In the genomic region with DNA sequence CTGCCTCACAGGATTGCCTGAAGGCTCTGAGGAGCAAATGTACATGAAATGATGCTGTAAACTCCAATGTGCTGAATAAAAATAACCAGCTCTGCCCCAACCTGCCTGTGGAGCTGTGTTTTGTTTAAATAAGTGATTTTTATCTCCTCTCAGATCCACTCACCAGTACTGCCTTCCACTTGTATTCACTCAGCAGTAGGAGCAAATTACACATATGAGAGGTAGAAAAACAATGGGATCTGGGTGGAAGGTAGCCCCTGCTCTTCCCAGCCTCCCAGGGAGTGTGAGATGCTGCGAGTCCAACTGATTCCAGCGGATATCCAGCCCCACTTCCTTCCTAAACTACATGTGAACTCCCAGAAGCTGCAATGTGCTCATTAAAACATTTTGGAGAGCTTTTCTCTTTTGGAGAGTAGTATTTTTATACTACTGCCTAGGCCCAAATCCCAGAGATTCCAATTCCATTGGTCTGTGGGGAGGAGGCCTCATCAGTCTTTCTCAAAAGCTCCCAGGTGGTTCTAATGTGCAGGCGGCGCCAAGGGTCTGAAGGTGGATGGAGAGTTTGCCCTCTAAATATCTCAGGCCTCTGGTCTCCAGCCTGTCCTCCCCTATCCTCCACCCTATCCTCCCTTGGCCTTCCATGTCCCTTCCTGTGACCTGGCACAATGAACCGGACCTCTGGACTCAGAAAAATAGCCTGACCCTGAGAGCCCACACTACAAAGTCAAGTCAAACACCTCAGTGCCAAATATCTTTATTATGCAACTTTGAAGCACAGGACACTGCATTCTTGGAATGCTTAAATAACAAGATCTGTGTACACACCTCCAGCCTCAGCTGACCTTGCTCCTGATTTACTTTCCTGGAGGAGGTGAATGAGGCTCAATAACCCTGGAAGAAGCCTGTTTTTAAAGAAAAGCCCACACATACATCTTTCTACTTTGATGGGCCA, we compare ENCODE assay signal across 25 cellular contexts. TPM values are rescaled to one million over a fixed set of nuclear protein-coding genes. Genes with fewer than 3 reads are reported as not detected.
A peak's percentile ranks its signal among the peaks of the same experiment; 100 is the strongest.
DNase-seq lines count a peak whose midpoint lies in the region; ATAC-seq, FAIRE-seq and TF ChIP-seq lines count a peak whose summit lies in the region.
"Had no signal": no experiment of that assay in that cellular context is flagged by ENCODE, and none has a peak within 500 bp of the region (broad histone marks: within the 10 kb centered on the region; RNA-seq: fewer than 3 reads in every experiment).

No MANE protein-coding gene starts in this region.

- TF ChIP-seq EP300 in HepG2 (IDR thresholded peaks at IDR 0.05; ENCODE audit: low read depth in 2 of 2, low read length in 2 of 2) (peak; percentile 78 to 98; a peak in 3 of 4 replicates), HepG2 (CRISPR knock-in tag; IDR thresholded peaks at IDR 0.05; ENCODE audit: borderline replicate concordance) (peak; percentile 97)

- in situ Hi-C loops in HepG2 (cut with HindIII; ENCODE audit: extremely low pct_ligation_motif_present, low pct_unique_long_range_greater_than_20kb) = loop anchor here (5.0 to 10.0 kb wide), 2 partner anchors 145 to 178 kb away; a partner anchor contains a TSS

- no peaks in the 10 kb centered on the region for H3K27me3 ChIP-seq in HepG2 (ENCODE audit: control insufficient read depth in 1 of 2, insufficient read depth in 2 of 2, low read length in 2 of 2)
- H3K27me3 ChIP-seq: ascending aorta, foreskin keratinocyte, tibial artery had no signal

- no peaks in the 10 kb centered on the region for H4K20me1 ChIP-seq in HepG2 (ENCODE audit: insufficient read depth, low read length)

- H3K4me3 Mint-ChIP-seq in activated CD4-positive, alpha-beta memory T cell treated with anti-CD3 and anti-CD28 coated beads for 36 hours = no peak overlapping the region
- H3K4me3 Mint-ChIP-seq: activated T-cell treated with anti-CD3 and anti-CD28 coated beads, Interleukin-2, amount 50 U/mL, for 24 hours; CD8-positive, alpha-beta T cell; stimulated activated memory B cell treated with anti-CD40 and anti-IgM and Interleukin-4, amounts not matched to agents 10 μg/mL and 1 μg/mL and 100 μg/mL, for 72 hours had no signal

- no peak overlapping the region for H3K27ac Mint-ChIP-seq in activated CD4-positive, alpha-beta memory T cell treated with anti-CD3 and anti-CD28 coated beads for 36 hours
- H3K27ac Mint-ChIP-seq: activated T-cell treated with anti-CD3 and anti-CD28 coated beads, Interleukin-2, amount 50 U/mL, for 24 hours; CD8-positive, alpha-beta T cell; stimulated activated memory B cell treated with anti-CD40 and anti-IgM and Interleukin-4, amounts not matched to agents 10 μg/mL and 1 μg/mL and 100 μg/mL, for 72 hours had no signal

- CTCF ChIA-PET in HepG2 (lab: Yijun Ruan, JAX; ENCODE audit: low intra/inter-chr PET ratio, low total read pairs) = interaction anchor here (3.8 kb wide), 1 partner anchor 178 kb away, joined by 57 read pairs; no protein-coding TSS in a partner anchor
- CTCF ChIA-PET in activated CD4-positive, alpha-beta memory T cell treated with anti-CD3 and anti-CD28 coated beads for 36 hours (lab: Charles Lee) = interaction anchor here (5.0 to 10.2 kb wide), 2 partner anchors 143 to 175 kb away, joined by 22 to 150 read pairs; no protein-coding TSS in a partner anchor

- FAIRE-seq in HepG2 (lab: Jason Lieb, UNC) = peak; percentile 97
- FAIRE-seq: H54, HTR-8/SVneo had no signal

- no peaks in the 10 kb centered on the region for H3K79me2 ChIP-seq in HepG2 (ENCODE audit: insufficient read depth, low read length)

- H3K4me3 ChIP-seq in HepG2 (replicated peaks in 1 of 3; ENCODE audit: insufficient read depth in 1 of 3, low read depth in 2 of 3, low read length in 3 of 3) = peak overlapping the region in 2 of 3 experiments; percentile 2 to 30; a peak in 1 of 6 replicates
- H3K4me3 ChIP-seq: ascending aorta, mucosa of descending colon, tibial artery had no signal

- peak; percentile 97 for ATAC-seq in HepG2
- ATAC-seq in GM21423 (IDR thresholded peaks at IDR 0.05; ENCODE audit: unreplicated experiment) = no peak
- no peak for ATAC-seq in HG03139 (IDR thresholded peaks at IDR 0.05; ENCODE audit: unreplicated experiment)
- ATAC-seq: CD8-positive, alpha-beta T cell; foreskin keratinocyte; mucosa of descending colon; stimulated activated memory B cell treated with anti-CD40 and anti-IgM and Interleukin-4, amounts not matched to agents 10 μg/mL and 1 μg/mL and 100 μg/mL, for 72 hours had no signal

- peak; percentile 12; the same call in 1 of the 2 replicates for TF ChIP-seq CTCF in HepG2 (CRISPR knock-in tag; IDR thresholded peaks at IDR 0.05)

- peak overlapping the region; percentile 75 for H3K4me2 ChIP-seq in HepG2 (ENCODE audit: low read depth, low read length)

- no peaks in the 10 kb centered on the region for H3K9me3 Mint-ChIP-seq in activated CD4-positive, alpha-beta memory T cell treated with anti-CD3 and anti-CD28 coated beads for 36 hours
- H3K9me3 Mint-ChIP-seq: activated T-cell treated with anti-CD3 and anti-CD28 coated beads, Interleukin-2, amount 50 U/mL, for 24 hours; CD8-positive, alpha-beta T cell; stimulated activated memory B cell treated with anti-CD40 and anti-IgM and Interleukin-4, amounts not matched to agents 10 μg/mL and 1 μg/mL and 100 μg/mL, for 72 hours had no signal

- peak overlapping the region; percentile 53 for H3K9ac ChIP-seq in HepG2 (ENCODE audit: insufficient read depth, low read depth, low read length)

- no peaks in the 10 kb centered on the region for H3K27me3 Mint-ChIP-seq in activated CD4-positive, alpha-beta memory T cell treated with anti-CD3 and anti-CD28 coated beads for 36 hours
- H3K27me3 Mint-ChIP-seq: activated T-cell treated with anti-CD3 and anti-CD28 coated beads, Interleukin-2, amount 50 U/mL, for 24 hours had no signal

- H3K4me1 ChIP-seq in HepG2 (ENCODE audit: insufficient read depth, low read length) = peaks cover 39% of the 10 kb centered on the region
- H3K4me1 ChIP-seq: ascending aorta, foreskin keratinocyte had no signal

- no peaks in the 10 kb centered on the region for H3K36me3 Mint-ChIP-seq in activated CD4-positive, alpha-beta memory T cell treated with anti-CD3 and anti-CD28 coated beads for 36 hours
- H3K36me3 Mint-ChIP-seq: CD8-positive, alpha-beta T cell; stimulated activated memory B cell treated with anti-CD40 and anti-IgM and Interleukin-4, amounts not matched to agents 10 μg/mL and 1 μg/mL and 100 μg/mL, for 72 hours had no signal

- intact Hi-C loops in HepG2 (cut with micrococcal nuclease; ENCODE audit: unreplicated experiment) = loop anchor here (5.0 kb wide), 1 partner anchor 307 kb away; no protein-coding TSS in a partner anchor
- intact Hi-C loops in activated CD4-positive, alpha-beta memory T cell treated with anti-CD3 and anti-CD28 coated beads for 36 hours (cut with micrococcal nuclease) = no loop called here

- POLR2A ChIA-PET in HepG2 (lab: Yijun Ruan, JAX) = interaction anchor here (0.7 to 3.3 kb wide), 10 partner anchors 10 to 178 kb away, joined by 3 to 18 read pairs (median 4); a partner anchor contains a TSS
- POLR2A ChIA-PET in activated CD4-positive, alpha-beta memory T cell treated with anti-CD3 and anti-CD28 coated beads for 36 hours (lab: Charles Lee) = no interaction called here

- H3K27ac ChIP-seq in HepG2 (ENCODE audit: extremely low read length, insufficient read depth, low read length) = peak overlapping the region; percentile 94
- H3K27ac ChIP-seq: ascending aorta, foreskin keratinocyte, RWPE1, tibial artery had no signal

- TSS peak; percentile 64 for BruUV-seq in HepG2 (replicated peaks; lab: Mats Ljungman, UMichigan)

- TF ChIP-seq POLR2A in HepG2 (IDR thresholded peaks at IDR 0.05; ENCODE audit: insufficient read depth in 1 of 2, low read depth in 2 of 2, low read length in 2 of 2) = peak in 1 of 2 experiments; percentile 8; a peak in 1 of 4 replicates

- no peaks in the 10 kb centered on the region for H3K9me3 ChIP-seq in HepG2 (ENCODE audit: low read length)
- H3K9me3 ChIP-seq: ascending aorta, mucosa of descending colon, tibial artery had no signal

- DNase-seq in DMS153 treated with DMSO at 0.1 percent for 48 hours (lab: John Stamatoyannopoulos, UW; ENCODE audit: unreplicated experiment) = peak; percentile 46
- DNase-seq in NCI-H460 (ENCODE audit: extremely low read depth, low read depth) = peak; percentile 30
- DNase-seq in HepG2 (ENCODE audit: low spot score) = peak; percentile 95
- peak; percentile 66 for DNase-seq in renal cortical epithelial cell (ENCODE audit: low read depth)
- no peak for DNase-seq in stimulated activated naive CD4-positive, alpha-beta T cell (lab: John Stamatoyannopoulos, UW)
- no peak for DNase-seq in activated CD4-positive, alpha-beta memory T cell treated with anti-CD3 and anti-CD28 coated beads for 36 hours
- DNase-seq: activated naive CD4-positive, alpha-beta T cell treated with Interleukin-2 at 50 U/mL for 16 hours; activated T-cell treated with anti-CD3 and anti-CD28 coated beads, Interleukin-2, amount 50 U/mL, for 24 hours; CD8-positive, alpha-beta T cell; DND-41; foreskin keratinocyte; Kasumi-1; mucosa of descending colon; NCI-H1092 treated with DMSO at 0.1 percent for 48 hours; NCI-H2081 treated with DMSO at 0.1 percent for 48 hours; NCI-H526; T-helper 9 cell; tibial artery had no signal

- H2AFZ ChIP-seq in HepG2 (ENCODE audit: low read length) = no peak overlapping the region

- H3K4me1 Mint-ChIP-seq in activated CD4-positive, alpha-beta memory T cell treated with anti-CD3 and anti-CD28 coated beads for 36 hours (ENCODE audit: low read depth) = peaks cover 4% of the 10 kb centered on the region

- no peak for TF ChIP-seq RAD21 in HepG2 (CRISPR knock-in tag; IDR thresholded peaks at IDR 0.05)

- 7% methylated on average over 5 of the region's 5 CpGs for WGBS in HepG2 (ENCODE audit: low lambda C conversion rate)

- peaks cover 0 to 1% of the 10 kb centered on the region in 2 experiments; a peak in 2 of 5 replicates for H3K36me3 ChIP-seq in HepG2 (replicated peaks in 1 of 2; ENCODE audit: control insufficient read depth in 1 of 2, insufficient read depth in 2 of 2, low read length in 2 of 2)
- H3K36me3 ChIP-seq: ascending aorta, tibial artery had no signal

RNA-seq across cellular contexts. Expression of a gene that starts 46.2 kb away (rescaled TPM):
- total RNA-seq in NCI-H460 (2014; rRNA removed; shearing (Covaris generic)) = 30.0 and 33.0 TPM in 2 replicates
- polyA plus RNA-seq in NCI-H460 (2014; cell fraction: nucleus; rRNA removed) = 30.2 and 33.0 TPM in 2 replicates
- total RNA-seq in HepG2 (2016; rRNA removed; fragmentation: Illumina TruSeq; extraction: Trizol) (30.7 and 59.2 TPM in 2 replicates), renal cortical epithelial cell (18.2 and 23.2 TPM in 2 replicates)
- 4.3 and 6.2 TPM in 2 replicates for total RNA-seq in HepG2 (2016; cell fraction: cytosol; rRNA removed; fragmentation: Illumina TruSeq; extraction: Trizol; ENCODE audit: low read depth)
- 31.2 and 60.0 TPM in 2 replicates for total RNA-seq in HepG2 (2016; cell fraction: insoluble cytoplasmic fraction; rRNA removed; fragmentation: Illumina TruSeq; extraction: Trizol)
- 7.0 and 7.3 TPM in 2 replicates for total RNA-seq in HepG2 (2016; cell fraction: membrane; rRNA removed; fragmentation: Illumina TruSeq; extraction: Trizol)
- total RNA-seq in HepG2 (2016; cell fraction: nucleus; rRNA removed; fragmentation: Illumina TruSeq; extraction: Trizol) = 49.3 and 53.0 TPM in 2 replicates
- polyA plus RNA-seq in HepG2 (2011; rRNA removed) = 265 and 294 TPM in 2 replicates
- 146 and 189 TPM in 2 replicates for polyA plus RNA-seq in HepG2 (2011; cell fraction: cytosol; rRNA removed)
- polyA plus RNA-seq in HepG2 (2011; cell fraction: nucleus; rRNA removed) = 43.3 and 47.4 TPM in 2 replicates
- polyA plus RNA-seq in HepG2 (2012) = 82.4 and 104 TPM in 2 replicates
- polyA plus RNA-seq in HepG2 (2016; cell fraction: cytosol; fragmentation: Illumina TruSeq; extraction: Trizol; ENCODE audit: low read depth) = 4.6 and 4.9 TPM in 2 replicates
- polyA plus RNA-seq in HepG2 (2016; cell fraction: insoluble cytoplasmic fraction; fragmentation: Illumina TruSeq; extraction: Trizol; ENCODE audit: low read depth) = 25.0 and 26.5 TPM in 2 replicates
- polyA plus RNA-seq in HepG2 (2016; cell fraction: membrane; fragmentation: Illumina TruSeq; extraction: Trizol; ENCODE audit: low read depth) = 4.6 and 5.3 TPM in 2 replicates
- polyA plus RNA-seq in HepG2 (2016; cell fraction: nucleus; fragmentation: Illumina TruSeq; extraction: Trizol; ENCODE audit: insufficient read depth, low read depth) = 57.7 and 58.9 TPM in 2 replicates
- polyA minus RNA-seq in HepG2 (2011; rRNA and poly(A)+ RNA removed; ENCODE audit: low replicate concordance) = 27.4 and 324 TPM in 2 replicates
- 112 and 141 TPM in 2 replicates for polyA minus RNA-seq in HepG2 (2011; cell fraction: cytosol; rRNA and poly(A)+ RNA removed)
- 56.5 and 70.9 TPM in 2 replicates for polyA minus RNA-seq in HepG2 (2011; cell fraction: nucleus; rRNA and poly(A)+ RNA removed)
- total RNA-seq in activated CD4-positive, alpha-beta memory T cell treated with anti-CD3 and anti-CD28 coated beads for 36 hours = not detected

Comparison
In these comparisons a context has a peak if more than half of its experiments do, and no peak if none do; other contexts are left out.
1. DNase-seq: peak in DMS153 treated with DMSO at 0.1 percent for 48 hours (single experiment), NCI-H460 (single experiment), HepG2 (single experiment) and renal cortical epithelial cell (single experiment); none in stimulated activated naive CD4-positive, alpha-beta T cell (0 of 6) and activated CD4-positive, alpha-beta memory T cell treated with anti-CD3 and anti-CD28 coated beads for 36 hours (single experiment).
2. RNA of a gene that starts 46.2 kb away (total RNA-seq): 4.3 to 60.0 TPM in HepG2, 30.0 to 33.0 TPM in NCI-H460 and 18.2 to 23.2 TPM in renal cortical epithelial cell; not detected in activated CD4-positive, alpha-beta memory T cell treated with anti-CD3 and anti-CD28 coated beads for 36 hours; every median in the first group is over 4 times any median in the second.